In the genomic region with DNA sequence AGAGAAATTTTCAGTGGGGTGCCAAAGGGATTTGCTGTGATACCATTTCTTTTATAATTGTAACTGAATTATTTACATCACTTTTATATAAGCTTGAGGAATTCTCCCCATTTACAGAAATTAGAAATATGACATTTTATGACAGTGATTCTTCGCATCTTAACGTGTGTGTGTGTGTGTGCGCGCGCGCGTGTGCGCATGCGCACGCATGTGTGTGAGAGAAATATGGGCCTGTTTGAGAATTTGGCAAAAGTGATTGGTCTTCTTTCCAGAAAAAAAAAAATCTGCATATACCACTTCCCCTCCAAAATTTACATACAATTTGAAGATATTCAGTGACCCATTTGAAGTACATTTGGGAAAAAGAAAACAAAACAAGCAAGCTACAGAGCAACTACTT, we compare ENCODE assay signal across 6 cellular contexts.
"Had no signal": no experiment of that assay in that cellular context is flagged by ENCODE, and none has a peak within 500 bp of the region (broad histone marks: within the 10 kb centered on the region; RNA-seq: fewer than 3 reads in every experiment).

No MANE protein-coding gene starts in this region.

- H3K4me3 ChIP-seq: K562 had no signal

- H3K27ac ChIP-seq: HL-60 had no signal

- ATAC-seq: HepG2, K562 had no signal

- DNase-seq: IMR-90, KBM-7, KG1 had no signal
